Comparison of ENCODE assay signal across 17 cellular contexts in genomic region chr6:29509239-29509638, GRCh38. TPM values are rescaled to one million over a fixed set of nuclear protein-coding genes. Genes with fewer than 3 reads are reported as not detected.
DNase-seq lines count a peak whose midpoint lies in the region; ATAC-seq and TF ChIP-seq lines count a peak whose summit lies in the region.
"Had no signal": no experiment of that assay in that cellular context is flagged by ENCODE, and none has a peak within 500 bp of the region (broad histone marks: within the 10 kb centered on the region; RNA-seq: fewer than 3 reads in every experiment).

No MANE protein-coding gene starts in this region.

- intact Hi-C loops in testis (cut with DNase I; ENCODE audit: low total_unique reads) (no loop called here), aorta (cut with DNase I) (no loop called here)

- no peaks in the 10 kb centered on the region for H3K4me1 ChIP-seq in testis
- no peaks in the 10 kb centered on the region for H3K4me1 ChIP-seq in aorta (ENCODE audit: control insufficient read depth in 1 of 2, insufficient read depth in 2 of 2, low read length in 2 of 2)

- DNase-seq in stimulated activated naive CD8-positive, alpha-beta T cell treated with anti-CD3 and anti-CD28 coated beads, Interleukin-15, amount 100 ng/mL, for 72 hours, result no peak
- DNase-seq in stimulated activated naive CD8-positive, alpha-beta T cell treated with anti-CD3 and anti-CD28 coated beads, Interleukin-15, Interleukin-2, amounts not matched to agents 100 U/mL and 50 U/mL, for 24 hours, result no peak
- no peak for DNase-seq in testis
- DNase-seq in NCI-H1092 treated with DMSO at 0.1 percent for 48 hours (lab: John Stamatoyannopoulos, UW), result no peak
- no peak for DNase-seq in NOMO-1 (lab: John Stamatoyannopoulos, UW; ENCODE audit: unreplicated experiment in 2 of 2)
- no peak for DNase-seq in aorta
- DNase-seq: foreskin fibroblast; kidney glomerular epithelial cell; NCI-H1694 treated with DMSO at 0.1 percent for 48 hours; stimulated activated naive B cell treated with anti-CD40 and anti-IgM and Interleukin-4, amounts not matched to agents 10 μg/mL and 1 μg/mL and 100 μg/mL, for 72 hours; T-cell had no signal

- no peak for TF ChIP-seq CTCF in testis (IDR thresholded peaks at IDR 0.05)

- no peaks in the 10 kb centered on the region for H3K9me3 ChIP-seq in testis
- no peaks in the 10 kb centered on the region for H3K9me3 ChIP-seq in aorta (ENCODE audit: control insufficient read depth, low read length)
- H3K9me3 ChIP-seq: neutrophil had no signal

- WGBS in testis, 2 donors, result 71 to 89% methylated on average over 4 to 6 of the region's 6 CpGs
- 75 to 78% methylated on average over 6 of the region's 6 CpGs for WGBS in aorta, 2 donors

- no peaks in the 10 kb centered on the region for H3K9me3 Mint-ChIP-seq in stimulated activated naive CD8-positive, alpha-beta T cell treated with anti-CD3 and anti-CD28 coated beads, Interleukin-15, amount 100 ng/mL, for 72 hours
- H3K9me3 Mint-ChIP-seq: dendritic cell treated with granulocyte-macrophage colony-stimulating factor and Interleukin-4, amounts not matched to agents 40 ng/mL and 50 ng/mL, for 4 days; stimulated activated naive B cell treated with anti-CD40 and anti-IgM and Interleukin-4, amounts not matched to agents 10 μg/mL and 1 μg/mL and 100 μg/mL, for 72 hours; T-cell had no signal

- peak; percentile 54 for ATAC-seq in stimulated activated naive CD8-positive, alpha-beta T cell treated with anti-CD3 and anti-CD28 coated beads, Interleukin-15, amount 100 ng/mL, for 72 hours
- no peak for ATAC-seq in stimulated activated naive CD8-positive, alpha-beta T cell treated with anti-CD3 and anti-CD28 coated beads, Interleukin-15, Interleukin-2, amounts not matched to agents 100 U/mL and 50 U/mL, for 24 hours
- peak; percentile 91 for ATAC-seq in GM21786 (IDR thresholded peaks at IDR 0.05; ENCODE audit: unreplicated experiment)
- peak; percentile 75 for ATAC-seq in HG03378 (IDR thresholded peaks at IDR 0.05; ENCODE audit: unreplicated experiment)
- ATAC-seq in aorta (ENCODE audit: low FRiP score), result no peak
- ATAC-seq: T-cell had no signal

- no peaks in the 10 kb centered on the region for H3K36me3 ChIP-seq in testis (ENCODE audit: low read depth, missing control alignments)
- no peaks in the 10 kb centered on the region for H3K36me3 ChIP-seq in aorta (ENCODE audit: control insufficient read depth in 1 of 2, insufficient read depth in 2 of 2, low read length in 1 of 2)
- H3K36me3 ChIP-seq: neutrophil had no signal

- H3K4me3 ChIP-seq in testis (no peak overlapping the region), aorta (ENCODE audit: low read length in 2 of 2) (no peak overlapping the region)

- no peak for TF ChIP-seq POLR2A in testis (IDR thresholded peaks at IDR 0.05)

- H3K4me1 Mint-ChIP-seq in stimulated activated naive CD8-positive, alpha-beta T cell treated with anti-CD3 and anti-CD28 coated beads, Interleukin-15, amount 100 ng/mL, for 72 hours, result peaks cover 16% of the 10 kb centered on the region
- H3K4me1 Mint-ChIP-seq: stimulated activated naive B cell treated with anti-CD40 and anti-IgM and Interleukin-4, amounts not matched to agents 10 μg/mL and 1 μg/mL and 100 μg/mL, for 72 hours; T-cell had no signal

- H3K27ac ChIP-seq in testis (no peak overlapping the region), aorta (ENCODE audit: low read depth in 1 of 2, low read length in 2 of 2) (no peak overlapping the region)
- H3K27ac ChIP-seq: neutrophil had no signal

- peaks cover 29% of the 10 kb centered on the region for H3K27me3 Mint-ChIP-seq in stimulated activated naive CD8-positive, alpha-beta T cell treated with anti-CD3 and anti-CD28 coated beads, Interleukin-15, amount 100 ng/mL, for 72 hours
- H3K27me3 Mint-ChIP-seq: dendritic cell treated with granulocyte-macrophage colony-stimulating factor and Interleukin-4, amounts not matched to agents 40 ng/mL and 50 ng/mL, for 4 days had no signal

- no peak overlapping the region for H3K4me3 Mint-ChIP-seq in stimulated activated naive CD8-positive, alpha-beta T cell treated with anti-CD3 and anti-CD28 coated beads, Interleukin-15, amount 100 ng/mL, for 72 hours
- H3K4me3 Mint-ChIP-seq: dendritic cell treated with granulocyte-macrophage colony-stimulating factor and Interleukin-4, amounts not matched to agents 40 ng/mL and 50 ng/mL, for 4 days; stimulated activated naive B cell treated with anti-CD40 and anti-IgM and Interleukin-4, amounts not matched to agents 10 μg/mL and 1 μg/mL and 100 μg/mL, for 72 hours; T-cell had no signal

- H3K27me3 ChIP-seq in testis, result no peaks in the 10 kb centered on the region
- no peaks in the 10 kb centered on the region for H3K27me3 ChIP-seq in aorta (ENCODE audit: control insufficient read depth in 1 of 2, insufficient read depth in 2 of 2, low read length in 1 of 2)
- H3K27me3 ChIP-seq: neutrophil had no signal

- H3K27ac Mint-ChIP-seq in stimulated activated naive CD8-positive, alpha-beta T cell treated with anti-CD3 and anti-CD28 coated beads, Interleukin-15, amount 100 ng/mL, for 72 hours, result no peak overlapping the region
- H3K27ac Mint-ChIP-seq: dendritic cell treated with granulocyte-macrophage colony-stimulating factor and Interleukin-4, amounts not matched to agents 40 ng/mL and 50 ng/mL, for 4 days; stimulated activated naive B cell treated with anti-CD40 and anti-IgM and Interleukin-4, amounts not matched to agents 10 μg/mL and 1 μg/mL and 100 μg/mL, for 72 hours; T-cell had no signal

RNA-seq across cellular contexts. Expression of gene MAS1L, which starts 21.5 kb away (rescaled TPM):
- total RNA-seq in testis (not detected), aorta (under 1 TPM in 1 of 2 donors, not detected in 1; 0.60 TPM)
- polyA plus RNA-seq in testis (ENCODE audit: insufficient read depth, low read depth, low replicate concordance) (not detected), aorta (not detected)
- total RNA-seq: activated CD8-positive, alpha-beta memory T cell treated with anti-CD3 and anti-CD28 coated beads for 36 hours; Daoy; T-cell had no signal

RNA-seq across cellular contexts. Expression of gene UBD, which starts 50.3 kb away (rescaled TPM):
- under 1 TPM in 1 of 2 donors, not detected in 1; 0.25 TPM for total RNA-seq in testis
- polyA plus RNA-seq in testis (ENCODE audit: insufficient read depth, low read depth, low replicate concordance), result 8.0 TPM
- 1 to 10 TPM in 1 of 2 donors, under 1 TPM in 1; 0.32 to 4.4 TPM for total RNA-seq in aorta
- polyA plus RNA-seq in aorta, result 1 to 10 TPM in 1 of 2 donors, under 1 TPM in 1; 0.51 to 3.9 TPM

RNA-seq across cellular contexts. Expression of gene OR2H1, which starts 52.3 kb away (rescaled TPM):
- 10 to 100 TPM in 1 of 2 donors, 1 to 10 TPM in 1; 7.5 to 16.9 TPM for total RNA-seq in testis
- 18.8 TPM for polyA plus RNA-seq in testis (ENCODE audit: insufficient read depth, low read depth, low replicate concordance)
- not detected for total RNA-seq in aorta
- not detected for polyA plus RNA-seq in aorta
- total RNA-seq: activated CD8-positive, alpha-beta memory T cell treated with anti-CD3 and anti-CD28 coated beads for 36 hours; Daoy; T-cell had no signal

RNA-seq across cellular contexts. Expression of gene OR11A1, which starts 52.4 kb away (rescaled TPM):
- total RNA-seq in testis (under 1 TPM; 0.19 to 0.71 TPM), aorta (not detected)
- polyA plus RNA-seq in testis (ENCODE audit: insufficient read depth, low read depth, low replicate concordance) (0.13 TPM), aorta (not detected)
- total RNA-seq: activated CD8-positive, alpha-beta memory T cell treated with anti-CD3 and anti-CD28 coated beads for 36 hours; Daoy; T-cell had no signal

Comparison
In these comparisons a context has a peak if more than half of its experiments do, and no peak if none do; other contexts are left out.
1. ATAC-seq: peak in stimulated activated naive CD8-positive, alpha-beta T cell treated with anti-CD3 and anti-CD28 coated beads, Interleukin-15, amount 100 ng/mL, for 72 hours (single experiment), GM21786 (single experiment) and HG03378 (single experiment); none in stimulated activated naive CD8-positive, alpha-beta T cell treated with anti-CD3 and anti-CD28 coated beads, Interleukin-15, Interleukin-2, amounts not matched to agents 100 U/mL and 50 U/mL, for 24 hours (single experiment) and aorta (single experiment).
2. RNA of gene OR2H1, which starts 52.3 kb away (total RNA-seq): 7.5 to 16.9 TPM in testis; not detected in aorta; every median in the first group is over 4 times any median in the second.